ENCODE assay signal across 35 cellular contexts in the genomic region with DNA sequence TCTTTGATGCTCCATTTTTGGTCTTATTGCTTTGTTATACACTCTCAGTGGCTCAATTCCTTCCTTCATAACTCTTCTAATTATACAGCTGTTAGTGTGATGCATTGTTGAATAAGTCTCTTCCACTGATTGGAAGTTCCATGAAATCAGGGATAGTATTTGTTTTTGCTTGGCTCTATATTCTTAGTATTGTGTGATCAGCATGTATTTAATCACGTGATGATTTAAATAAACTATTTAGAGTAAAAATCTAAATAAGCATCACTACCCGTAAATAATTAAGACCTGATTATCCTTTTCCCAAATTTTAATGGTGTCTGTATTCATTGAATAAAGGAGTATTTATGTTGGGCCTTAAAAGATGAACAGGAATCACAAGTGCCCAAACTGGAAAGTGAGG.
"Had no signal": no experiment of that assay in that cellular context is flagged by ENCODE, and none has a peak within 500 bp of the region (broad histone marks: within the 10 kb centered on the region; RNA-seq: fewer than 3 reads in every experiment).

No MANE protein-coding gene starts in this region.

- H3K27me3 ChIP-seq: MG63 had no signal

- H3K9me3 ChIP-seq: MG63 had no signal

- H3K36me3 ChIP-seq: MG63 had no signal

- H3K4me3 ChIP-seq: MG63 had no signal

- DNase-seq: Karpas-422, Kasumi-1, MG63, MM.1S, MV-4-11, NCI-H1048, NCI-H1092, NCI-H1092 treated with DMSO at 0.1 percent for 48 hours, NCI-H1105, NCI-H1105 treated with DMSO at 0.1 percent for 48 hours, NCI-H1417, NCI-H1417 treated with DMSO at 0.1 percent for 48 hours, NCI-H1436, NCI-H1436 treated with DMSO at 0.1 percent for 48 hours, NCI-H146, NCI-H1694, NCI-H1694 treated with DMSO at 0.1 percent for 48 hours, NCI-H187, NCI-H187 treated with DMSO at 0.1 percent for 48 hours, NCI-H1930, NCI-H2029, NCI-H2029 treated with DMSO at 0.1 percent for 48 hours, NCI-H2081, NCI-H2081 treated with DMSO at 0.1 percent for 48 hours, NCI-H2107, NCI-H2171, NCI-H2171 treated with DMSO at 0.1 percent for 48 hours, NCI-H2227 treated with DMSO at 0.1 percent for 48 hours, NCI-H226, NCI-H345, NCI-H446, NCI-H446 treated with DMSO at 0.1 percent for 48 hours, NCI-H510A, NCI-H510A treated with DMSO at 0.1 percent for 48 hours, NCI-H524 had no signal
